Comparison of ENCODE assay signal across 8 cellular contexts in the genomic region with DNA sequence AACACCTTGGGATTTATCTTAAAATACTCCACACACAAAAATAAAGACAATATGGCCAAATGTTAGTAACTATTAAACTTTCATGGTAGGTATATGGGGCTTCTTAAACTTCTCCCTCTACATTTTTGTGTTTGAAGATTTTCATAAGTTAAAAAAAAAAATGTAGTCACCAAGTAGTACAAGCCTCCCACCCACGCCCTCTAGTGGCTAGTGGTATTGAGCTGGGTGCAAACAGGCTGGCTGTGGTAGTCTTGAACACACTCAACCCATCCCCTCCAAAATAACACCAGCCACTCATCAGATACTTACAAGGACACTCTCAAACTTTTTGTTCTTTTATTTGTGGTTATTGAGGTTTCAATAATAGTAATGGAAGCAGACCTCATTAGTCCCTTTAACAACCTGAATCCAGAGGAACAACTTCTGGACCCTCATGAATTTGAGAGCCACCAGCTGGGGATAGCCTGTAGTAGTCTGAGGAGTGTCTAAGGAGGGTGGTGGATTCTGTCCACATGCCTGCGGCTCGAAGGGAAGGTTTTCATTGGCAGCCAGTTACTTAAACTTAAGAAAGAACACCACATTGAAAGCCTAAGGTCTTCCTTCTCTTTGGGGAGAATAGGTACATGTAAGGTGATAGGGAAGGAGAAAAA. TPM values are rescaled to one million over a fixed set of nuclear protein-coding genes. Genes with fewer than 3 reads are reported as not detected.
DNase-seq lines count a peak whose midpoint lies in the region; ATAC-seq and TF ChIP-seq lines count a peak whose summit lies in the region.

No MANE protein-coding gene starts in this region.

- H3K9me3 Mint-ChIP-seq in natural killer cell treated with Interleukin-12 subunit alpha and Interleukin-12 subunit beta and Interleukin-15 and Interleukin-18, amount 100 ng/mL, for 72 hours = no peaks in the 10 kb centered on the region

- H3K27me3 Mint-ChIP-seq in natural killer cell treated with Interleukin-12 subunit alpha and Interleukin-12 subunit beta and Interleukin-15 and Interleukin-18, amount 100 ng/mL, for 72 hours = peaks cover 15% of the 10 kb centered on the region in 2 donors

- no peaks in the 10 kb centered on the region for H3K36me3 Mint-ChIP-seq in natural killer cell treated with Interleukin-12 subunit alpha and Interleukin-12 subunit beta and Interleukin-15 and Interleukin-18, amount 100 ng/mL, for 72 hours

- no peak overlapping the region for H3K4me3 ChIP-seq in epithelial cell of proximal tubule (ENCODE audit: low read depth, low read length)

- no peak overlapping the region for H3K27ac Mint-ChIP-seq in natural killer cell treated with Interleukin-12 subunit alpha and Interleukin-12 subunit beta and Interleukin-15 and Interleukin-18, amount 100 ng/mL, for 72 hours

- DNase-seq in activated gamma-delta T cell treated with Interleukin-2 at 50 U/mL for 16 hours (peak; percentile 82), activated gamma-delta T cell (lab: John Stamatoyannopoulos, UW) (no peak), NK-92 (lab: John Stamatoyannopoulos, UW; ENCODE audit: unreplicated experiment) (peak; percentile 13), epithelial cell of proximal tubule (ENCODE audit: low read depth) (no peak)
- peak; percentile 59 to 70 for DNase-seq in activated CD8-positive, alpha-beta memory T cell treated with anti-CD3 and anti-CD28 coated beads for 4 hours (ENCODE audit: low read depth in 2 of 2)
- DNase-seq in natural killer cell treated with Interleukin-12 subunit alpha and Interleukin-12 subunit beta and Interleukin-15 and Interleukin-18, amount 100 ng/mL, for 72 hours (ENCODE audit: low spot score) = peak; percentile 77
- peak; percentile 38 to 82 (median 58) for DNase-seq in stimulated activated naive CD4-positive, alpha-beta T cell (lab: John Stamatoyannopoulos, UW)

- ATAC-seq in HG03442 (IDR thresholded peaks at IDR 0.05; ENCODE audit: unreplicated experiment) = peak; percentile 68
- peak; percentile 71 to 75 for ATAC-seq in natural killer cell treated with Interleukin-12 subunit alpha and Interleukin-12 subunit beta and Interleukin-15 and Interleukin-18, amount 100 ng/mL, for 72 hours

- peak; percentile 97 for TF ChIP-seq CTCF in epithelial cell of proximal tubule (conservative IDR thresholded peaks at IDR 0.05; ENCODE audit: low read depth, low read length)

- no peaks in the 10 kb centered on the region for H3K4me1 Mint-ChIP-seq in natural killer cell treated with Interleukin-12 subunit alpha and Interleukin-12 subunit beta and Interleukin-15 and Interleukin-18, amount 100 ng/mL, for 72 hours (ENCODE audit: low read depth in 2 of 2)

- no peak overlapping the region for H3K4me3 Mint-ChIP-seq in natural killer cell treated with Interleukin-12 subunit alpha and Interleukin-12 subunit beta and Interleukin-15 and Interleukin-18, amount 100 ng/mL, for 72 hours

RNA-seq across cellular contexts. Expression of gene RD3, which starts 15.6 kb away (rescaled TPM):
- total RNA-seq in epithelial cell of proximal tubule = 0.06 and 0.07 TPM in 2 replicates
- not detected for total RNA-seq in natural killer cell treated with Interleukin-12 subunit alpha and Interleukin-12 subunit beta and Interleukin-15 and Interleukin-18, amount 100 ng/mL, for 72 hours

Comparison
In these comparisons a context has a peak if more than half of its experiments do, and no peak if none do; other contexts are left out.
1. DNase-seq: peak in activated gamma-delta T cell treated with Interleukin-2 at 50 U/mL for 16 hours (single experiment), NK-92 (single experiment), activated CD8-positive, alpha-beta memory T cell treated with anti-CD3 and anti-CD28 coated beads for 4 hours (2 of 2), natural killer cell treated with Interleukin-12 subunit alpha and Interleukin-12 subunit beta and Interleukin-15 and Interleukin-18, amount 100 ng/mL, for 72 hours (single experiment) and stimulated activated naive CD4-positive, alpha-beta T cell (6 of 6); none in activated gamma-delta T cell (single experiment) and epithelial cell of proximal tubule (single experiment).